12 cellular contexts compared by ENCODE assay signal in genomic region chr2:13666582-13667414, GRCh38.
DNase-seq lines count a peak whose midpoint lies in the region; ATAC-seq and TF ChIP-seq lines count a peak whose summit lies in the region.
"Had no signal": no experiment of that assay in that cellular context is flagged by ENCODE, and none has a peak within 500 bp of the region (broad histone marks: within the 10 kb centered on the region; RNA-seq: fewer than 3 reads in every experiment).

No MANE protein-coding gene starts in this region.

- in situ Hi-C loops in brain microvascular endothelial cell (cut with HindIII; ENCODE audit: low pct_ligation_motif_present, low sequenced_read_pairs): no loop called here

- TF ChIP-seq CTCF in brain microvascular endothelial cell (IDR thresholded peaks at IDR 0.05; ENCODE audit: low read depth, low read length, missing control alignments) (no peak), ascending aorta (IDR thresholded peaks at IDR 0.05) (no peak)

- ATAC-seq in GM18858 (IDR thresholded peaks at IDR 0.05; ENCODE audit: unreplicated experiment) (peak; percentile 88), GM21526 (IDR thresholded peaks at IDR 0.05; ENCODE audit: low FRiP score, unreplicated experiment) (peak; percentile 78), HG03066 (IDR thresholded peaks at IDR 0.05; ENCODE audit: low read depth, unreplicated experiment) (peak; percentile 72)

- DNase-seq in NOMO-1 treated with dmso at 0.1 percent for 144 hours (lab: John Stamatoyannopoulos, UW; ENCODE audit: unreplicated experiment) (peak; percentile 42), brain microvascular endothelial cell (no peak), ascending aorta (ENCODE audit: low spot score in 2 of 2) (no peak), substantia nigra (lab: John Stamatoyannopoulos, UW) (no peak)
- DNase-seq in stimulated activated CD4-positive, alpha-beta T cell treated with anti-CD3 and anti-CD28 coated beads, Interleukin-1b, Interleukin-23, amount 100 ng/mL, for 48 hours: no peak
- DNase-seq: hippocampal formation, NCI-H1436, NCI-H82 had no signal

- H3K4me1 ChIP-seq in ascending aorta: no peaks in the 10 kb centered on the region
- H3K4me1 ChIP-seq: neural progenitor cell had no signal

- H3K36me3 ChIP-seq in brain microvascular endothelial cell (replicated peaks) (no peaks in the 10 kb centered on the region), ascending aorta (no peaks in the 10 kb centered on the region)
- H3K36me3 ChIP-seq: neural progenitor cell had no signal

- H3K9me3 ChIP-seq in ascending aorta: no peaks in the 10 kb centered on the region

- H3K4me3 ChIP-seq in brain microvascular endothelial cell (ENCODE audit: low read depth, low read length) (no peak overlapping the region), ascending aorta (no peak overlapping the region)
- H3K4me3 ChIP-seq: neural progenitor cell had no signal

- intact Hi-C loops in ascending aorta (cut with DNase I): no loop called here

- H3K27ac ChIP-seq in brain microvascular endothelial cell (no peak overlapping the region), ascending aorta (no peak overlapping the region), substantia nigra (ENCODE audit: low read depth, low read length, poor library complexity, severe bottlenecking) (no peak overlapping the region)
- H3K27ac ChIP-seq: neural progenitor cell had no signal

- H3K27me3 ChIP-seq in brain microvascular endothelial cell (replicated peaks) (no peaks in the 10 kb centered on the region), ascending aorta (no peaks in the 10 kb centered on the region)
- H3K27me3 ChIP-seq: neural progenitor cell had no signal
